Comparison of ENCODE assay signal across 26 cellular contexts in the genomic region with DNA sequence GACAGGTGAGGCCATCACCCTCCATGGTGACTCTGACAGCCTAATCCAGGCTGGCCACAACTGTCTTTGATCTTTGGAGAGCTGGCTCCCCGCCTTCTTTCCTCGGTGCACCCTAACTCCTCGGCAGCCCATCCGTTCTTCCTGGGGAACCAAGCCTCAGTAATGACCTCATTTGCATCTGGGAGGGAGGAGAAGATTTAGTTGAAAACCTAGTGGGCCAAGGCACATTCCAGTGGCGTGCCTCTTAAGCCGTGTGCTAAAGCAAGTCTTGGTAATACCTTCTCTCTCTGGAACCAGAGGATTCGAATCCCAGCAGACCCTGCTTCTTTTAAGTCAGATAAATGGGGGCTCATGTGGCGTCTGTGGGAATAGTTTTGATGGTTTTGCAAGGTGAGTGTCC.
"Had no signal": no experiment of that assay in that cellular context is flagged by ENCODE, and none has a peak within 500 bp of the region (broad histone marks: within the 10 kb centered on the region; RNA-seq: fewer than 3 reads in every experiment).

No MANE protein-coding gene starts in this region.

- H3K27me3 Mint-ChIP-seq: activated B cell treated with CpG ODN at 0.5 μM for 24 hours; activated CD4-positive, alpha-beta T cell treated with anti-CD3 and anti-CD28 coated beads, Interleukin-2, amount 10 ng/mL, durations not matched to agents 24 days and 14 days; activated CD8-positive, alpha-beta memory T cell treated with anti-CD3 and anti-CD28 coated beads, Interleukin-2, amount 10 ng/mL, durations not matched to agents 7 days and 5 days; activated naive CD4-positive, alpha-beta T cell treated with anti-CD3 and anti-CD28 coated beads, Interleukin-2, amount 50 U/mL, for 24 hours; activated T-cell treated with anti-CD3 and anti-CD28 coated beads, Interleukin-2, amount 50 U/mL, for 24 hours had no signal

- H3K4me3 ChIP-seq: body of pancreas had no signal

- ATAC-seq: activated CD8-positive, alpha-beta memory T cell treated with anti-CD3 and anti-CD28 coated beads, Interleukin-2, amount 10 ng/mL, durations not matched to agents 7 days and 5 days; body of pancreas; PC-3; T-helper 17 cell had no signal

- H3K27me3 ChIP-seq: body of pancreas had no signal

- H3K27ac Mint-ChIP-seq: activated B cell treated with CpG ODN at 0.5 μM for 24 hours; activated CD4-positive, alpha-beta T cell treated with anti-CD3 and anti-CD28 coated beads, Interleukin-2, amount 10 ng/mL, durations not matched to agents 24 days and 14 days; activated CD8-positive, alpha-beta memory T cell treated with anti-CD3 and anti-CD28 coated beads, Interleukin-2, amount 10 ng/mL, durations not matched to agents 7 days and 5 days; activated naive CD4-positive, alpha-beta T cell treated with anti-CD3 and anti-CD28 coated beads, Interleukin-2, amount 50 U/mL, for 24 hours; activated T-cell treated with anti-CD3 and anti-CD28 coated beads, Interleukin-2, amount 50 U/mL, for 24 hours; activated T-helper 1 cell treated with anti-CD3 and anti-CD28 coated beads, Interleukin-12 subunit alpha, Interleukin-12 subunit beta, Interleukin-2, Interleukin-4 antibody, amounts not matched to agents 30 ng/mL and 10 ng/mL and 1 ng/mL, durations not matched to agents 14 hours and 24 hours and 36 hours; T-helper 17 cell had no signal

- H3K9me3 ChIP-seq: body of pancreas had no signal

- H3K4me3 Mint-ChIP-seq: activated B cell treated with CpG ODN at 0.5 μM for 24 hours; activated CD4-positive, alpha-beta T cell treated with anti-CD3 and anti-CD28 coated beads, Interleukin-2, amount 10 ng/mL, durations not matched to agents 24 days and 14 days; activated CD8-positive, alpha-beta memory T cell treated with anti-CD3 and anti-CD28 coated beads, Interleukin-2, amount 10 ng/mL, durations not matched to agents 7 days and 5 days; activated naive CD4-positive, alpha-beta T cell treated with anti-CD3 and anti-CD28 coated beads, Interleukin-2, amount 50 U/mL, for 24 hours; activated T-cell treated with anti-CD3 and anti-CD28 coated beads, Interleukin-2, amount 50 U/mL, for 24 hours; activated T-helper 1 cell treated with anti-CD3 and anti-CD28 coated beads, Interleukin-12 subunit alpha, Interleukin-12 subunit beta, Interleukin-2, Interleukin-4 antibody, amounts not matched to agents 30 ng/mL and 10 ng/mL and 1 ng/mL, durations not matched to agents 14 hours and 24 hours and 36 hours; T-helper 17 cell had no signal

- H3K4me1 Mint-ChIP-seq: activated B cell treated with CpG ODN at 0.5 μM for 24 hours; activated CD4-positive, alpha-beta T cell treated with anti-CD3 and anti-CD28 coated beads, Interleukin-2, amount 10 ng/mL, durations not matched to agents 24 days and 14 days; activated CD8-positive, alpha-beta memory T cell treated with anti-CD3 and anti-CD28 coated beads, Interleukin-2, amount 10 ng/mL, durations not matched to agents 7 days and 5 days; activated naive CD4-positive, alpha-beta T cell treated with anti-CD3 and anti-CD28 coated beads, Interleukin-2, amount 50 U/mL, for 24 hours; T-helper 17 cell had no signal

- H3K9me3 Mint-ChIP-seq: activated B cell treated with CpG ODN at 0.5 μM for 24 hours; activated CD4-positive, alpha-beta T cell treated with anti-CD3 and anti-CD28 coated beads, Interleukin-2, amount 10 ng/mL, durations not matched to agents 24 days and 14 days; activated naive CD4-positive, alpha-beta T cell treated with anti-CD3 and anti-CD28 coated beads, Interleukin-2, amount 50 U/mL, for 24 hours; activated T-helper 1 cell treated with anti-CD3 and anti-CD28 coated beads, Interleukin-12 subunit alpha, Interleukin-12 subunit beta, Interleukin-2, Interleukin-4 antibody, amounts not matched to agents 30 ng/mL and 10 ng/mL and 1 ng/mL, durations not matched to agents 14 hours and 24 hours and 36 hours had no signal

- H3K4me1 ChIP-seq: body of pancreas had no signal

- DNase-seq: activated B cell treated with CpG ODN at 0.5 μM for 24 hours; activated CD4-positive, alpha-beta T cell treated with anti-CD3 and anti-CD28 coated beads for 1 hour; activated CD4-positive, alpha-beta T cell treated with anti-CD3 and anti-CD28 coated beads, Interleukin-2, amount 10 ng/mL, durations not matched to agents 24 days and 14 days; activated CD4-positive, alpha-beta T cell treated with anti-CD3 and anti-CD28 coated beads, Interleukin-2, amount 50 U/mL, for 48 hours; activated CD8-positive, alpha-beta memory T cell treated with anti-CD3 and anti-CD28 coated beads, Interleukin-2, amount 10 ng/mL, durations not matched to agents 7 days and 5 days; activated effector memory CD4-positive, alpha-beta T cell treated with Interleukin-2 at 50 U/mL for 16 hours; activated naive CD4-positive, alpha-beta T cell; activated T-cell treated with anti-CD3 and anti-CD28 coated beads, Interleukin-2, amount 50 U/mL, for 24 hours; aorta; body of pancreas; central memory CD4-positive, alpha-beta T cell; NCI-H1092 treated with DMSO at 0.1 percent for 48 hours; NCI-H1417 treated with DMSO at 0.1 percent for 48 hours; NCI-H1694; NCI-H2029 treated with DMSO at 0.1 percent for 48 hours; NCI-H345; NCI-H510A; NCI-H526 treated with DMSO at 0.1 percent for 48 hours; NK-92 treated with Interleukin-12 subunit alpha and Interleukin-12 subunit beta, amount 100 ng/mL, for 24 hours; PC-3; SHP77; T-helper 17 cell; T-helper 9 cell had no signal

- H3K27ac ChIP-seq: body of pancreas, KMS-11 had no signal

- H3K36me3 Mint-ChIP-seq: activated CD8-positive, alpha-beta memory T cell treated with anti-CD3 and anti-CD28 coated beads, Interleukin-2, amount 10 ng/mL, durations not matched to agents 7 days and 5 days; activated naive CD4-positive, alpha-beta T cell treated with anti-CD3 and anti-CD28 coated beads, Interleukin-2, amount 50 U/mL, for 24 hours had no signal
